ENCODE assay signal across 8 cellular contexts in the genomic region with DNA sequence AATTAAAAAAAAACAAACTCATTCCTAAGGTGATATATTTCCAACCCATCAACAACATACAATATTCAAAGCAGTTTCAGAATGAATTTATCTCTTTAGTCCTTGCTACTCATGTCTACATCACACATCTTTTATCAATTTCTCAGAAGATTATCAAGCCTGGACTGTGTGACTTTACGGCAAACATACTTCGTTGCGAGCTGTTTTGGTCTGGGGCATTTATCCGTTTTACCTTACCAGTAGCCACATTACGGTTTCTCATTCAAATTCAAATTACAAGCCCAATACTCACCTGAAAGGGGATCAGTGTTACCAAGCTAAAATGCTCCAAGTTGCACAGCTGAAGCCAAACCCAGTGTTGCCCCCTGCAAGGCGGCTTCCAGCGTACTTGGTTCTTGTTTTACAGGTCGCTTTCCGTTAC. TPM values are rescaled to one million over a fixed set of nuclear protein-coding genes. Genes with fewer than 3 reads are reported as not detected.
A peak's percentile ranks its signal among the peaks of the same experiment; 100 is the strongest.
DNase-seq lines count a peak whose midpoint lies in the region; ATAC-seq and TF ChIP-seq lines count a peak whose summit lies in the region.

No MANE protein-coding gene starts in this region.

- ATAC-seq in naive B cell (ENCODE audit: low read depth in 2 of 2) (no peak), omental fat pad (ENCODE audit: low FRiP score) (no peak)

- no peak for DNase-seq in AG04450 (ENCODE audit: low read depth, low spot score)
- DNase-seq in Jurkat, Clone E6-1 (ENCODE audit: low read depth, low spot score), result no peak
- DNase-seq in choroid plexus epithelial cell (ENCODE audit: low read depth), result peak; percentile 45
- DNase-seq in naive B cell, result no peak
- DNase-seq in omental fat pad (ENCODE audit: low spot score), result no peak
- no peak for DNase-seq in SHP77 (lab: John Stamatoyannopoulos, UW)
- no peak for DNase-seq in NCI-H1436 (lab: John Stamatoyannopoulos, UW)
- DNase-seq in EL, result no peak

- CTCF ChIA-PET in AG04450 (lab: Charles Lee), result interaction anchor here (0.8 to 2.2 kb wide), 3 partner anchors 9 to 47 kb away, joined by 4 to 7 read pairs (median 7); no protein-coding TSS in a partner anchor

- no peaks in the 10 kb centered on the region for H3K27me3 ChIP-seq in AG04450 (ENCODE audit: control insufficient read depth, insufficient read depth, low read length)

- H3K4me1 Mint-ChIP-seq in naive B cell, result peaks cover 46 to 58% (median 57%) of the 10 kb centered on the region in 3 donors

- H3K9me3 Mint-ChIP-seq in naive B cell, result no peaks in the 10 kb centered on the region

- H3K4me3 ChIP-seq in AG04450 (ENCODE audit: low read depth, low read length), result peak overlapping the region; percentile 100
- H3K4me3 ChIP-seq in Jurkat, Clone E6-1 (ENCODE audit: low read length), result peak overlapping the region; percentile 67
- H3K4me3 ChIP-seq in choroid plexus epithelial cell (ENCODE audit: low read depth, low read length), result peak overlapping the region; percentile 100

- no peak overlapping the region for H3K27ac ChIP-seq in AG04450 (ENCODE audit: low read depth, low read length)

- POLR2A ChIA-PET in AG04450 (lab: Yijun Ruan, JAX), result interaction anchor here (2.3 kb wide), 1 partner anchor 11 kb away, joined by 10 read pairs; no protein-coding TSS in a partner anchor

- H3K9me3 ChIP-seq in AG04450 (ENCODE audit: control insufficient read depth, insufficient read depth, low read length), result peaks cover 4% of the 10 kb centered on the region; the same call in 1 of the 2 replicates

- peaks cover 44 to 46% of the 10 kb centered on the region in 2 donors for H3K36me3 Mint-ChIP-seq in naive B cell

- no peaks in the 10 kb centered on the region for H3K27me3 Mint-ChIP-seq in naive B cell

- peak overlapping the region; percentile 89 to 99 (median 98) for H3K27ac Mint-ChIP-seq in naive B cell

- H3K4me3 Mint-ChIP-seq in naive B cell, result peak overlapping the region; percentile 93 to 98 (median 97)

- TF ChIP-seq CTCF in AG04450 (IDR thresholded peaks at IDR 0.05; ENCODE audit: low read depth, low read length) (no peak), choroid plexus epithelial cell (conservative IDR thresholded peaks at IDR 0.05; ENCODE audit: low read depth, low read length) (no peak), omental fat pad (IDR thresholded peaks at IDR 0.05) (no peak)

RNA-seq across cellular contexts. Expression of gene HNRNPH1, which starts 1.9 kb away (rescaled TPM):
- 341 and 383 TPM in 2 replicates for polyA plus RNA-seq in AG04450 (2011; rRNA removed)
- 664 and 722 TPM in 2 replicates for polyA minus RNA-seq in AG04450 (2011; rRNA and poly(A)+ RNA removed)
- polyA plus RNA-seq in Jurkat, Clone E6-1 (2012; ENCODE audit: insufficient read depth, insufficient read length), result 920 TPM
- polyA plus RNA-seq in naive B cell (ENCODE audit: low read depth in 6 of 6), result 100 to 1,000 TPM in 4 of 6 donors, 10 to 100 TPM in 2; 21.4 to 139 (median 111) TPM
- total RNA-seq in omental fat pad, result 100 to 1,000 TPM; 410 to 898 (median 679) TPM

RNA-seq across cellular contexts. Expression of gene CBY3, which starts 59.3 kb away (rescaled TPM):
- not detected in 2 replicates for polyA plus RNA-seq in AG04450 (2011; rRNA removed)
- polyA minus RNA-seq in AG04450 (2011; rRNA and poly(A)+ RNA removed), result not detected in 2 replicates
- not detected for polyA plus RNA-seq in Jurkat, Clone E6-1 (2012; ENCODE audit: insufficient read depth, insufficient read length)
- polyA plus RNA-seq in naive B cell (ENCODE audit: low read depth in 6 of 6), result under 1 TPM in 1 of 6 donors, not detected in 5; 0.39 TPM
- total RNA-seq in omental fat pad, result not detected
